In the genomic region with DNA sequence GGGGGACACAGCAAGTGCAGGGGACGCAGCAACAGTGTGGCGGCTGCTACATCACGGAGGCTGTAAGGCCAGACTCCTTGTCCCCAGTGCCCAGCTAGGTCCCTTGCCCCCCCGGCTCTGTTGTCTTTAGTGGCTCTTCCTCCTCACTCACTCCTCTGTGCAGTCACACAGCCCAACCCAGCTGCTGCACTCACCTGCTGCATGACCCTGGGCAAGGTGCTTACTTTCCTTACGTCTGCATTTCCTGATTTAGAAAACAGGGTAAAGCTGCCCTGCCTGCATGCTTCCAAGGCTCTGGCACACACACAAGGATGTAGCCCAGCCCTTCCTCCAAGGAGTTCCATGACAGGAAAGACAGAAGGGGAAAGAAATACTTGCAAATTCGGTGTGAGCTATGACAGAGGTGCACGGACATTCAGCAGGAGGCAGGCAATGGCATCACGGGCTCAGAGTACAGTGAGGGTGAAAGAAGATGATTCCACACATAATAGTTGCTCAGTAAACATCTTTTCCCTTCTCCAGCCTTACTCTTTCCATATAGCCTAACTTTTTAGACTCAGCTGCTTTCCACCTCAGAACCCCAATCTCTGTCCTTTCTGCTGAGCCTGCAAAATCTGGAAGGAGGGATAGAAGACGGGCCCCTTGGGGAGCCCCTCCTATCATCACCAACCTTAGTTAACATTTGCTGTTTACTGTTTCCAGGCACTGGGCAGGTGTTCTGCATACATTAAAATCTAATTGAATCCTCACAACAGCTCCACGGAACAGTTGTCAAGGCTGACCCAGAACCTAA, we compare ENCODE assay signal across 24 cellular contexts.
"Had no signal": no experiment of that assay in that cellular context is flagged by ENCODE, and none has a peak within 500 bp of the region (broad histone marks: within the 10 kb centered on the region; RNA-seq: fewer than 3 reads in every experiment).

No MANE protein-coding gene starts in this region.

- H3K4me1 Mint-ChIP-seq: immature natural killer cell had no signal

- DNase-seq: activated CD4-positive, alpha-beta T cell treated with anti-CD3 and anti-CD28 coated beads, Interleukin-2, amount 50 U/mL, for 4 hours; activated CD8-positive, alpha-beta memory T cell treated with anti-CD3 and anti-CD28 coated beads for 24 hours; activated CD8-positive, alpha-beta memory T cell treated with anti-CD3 and anti-CD28 coated beads, Interleukin-2, amount 50 U/mL, for 4 hours; activated T-cell treated with anti-CD3 and anti-CD28 coated beads, Interleukin-2, amount 50 U/mL, for 24 hours; adrenal gland; brain microvascular endothelial cell; caudate nucleus; dermis blood vessel endothelial cell; effector CD8-positive, alpha-beta T cell; erythroblast; foreskin keratinocyte; immature natural killer cell; midbrain; sigmoid colon; stimulated activated CD4-positive, alpha-beta T cell treated with anti-CD3 and anti-CD28 coated beads, Interleukin-4, amount 100 ng/mL, for 1 hour; stimulated activated naive CD4-positive, alpha-beta T cell; T-helper 9 cell; upper lobe of right lung had no signal

- H3K36me3 ChIP-seq: adrenal gland, ascending aorta, brain microvascular endothelial cell, left lung, sigmoid colon, upper lobe of right lung had no signal

- H3K27ac ChIP-seq: adrenal gland, ascending aorta, brain microvascular endothelial cell, foreskin keratinocyte, hepatocyte, left lung, sigmoid colon, upper lobe of right lung had no signal

- H3K9me3 Mint-ChIP-seq: activated naive CD4-positive, alpha-beta T cell treated with anti-CD3 and anti-CD28 coated beads, Interleukin-2, amount 50 U/mL, for 72 hours; activated T-cell treated with anti-CD3 and anti-CD28 coated beads, Interleukin-2, amount 50 U/mL, for 24 hours; activated T-helper 17 cell treated with anti-CD3 and anti-CD28 coated beads, Interleukin-2, amount 50 U/mL, for 72 hours; WTC11 had no signal

- ATAC-seq: activated naive CD4-positive, alpha-beta T cell treated with anti-CD3 and anti-CD28 coated beads, Interleukin-2, amount 50 U/mL, for 72 hours; activated T-helper 17 cell treated with anti-CD3 and anti-CD28 coated beads, Interleukin-2, amount 50 U/mL, for 72 hours; foreskin keratinocyte; left lung; upper lobe of right lung; WTC11 had no signal

- H3K4me1 ChIP-seq: adrenal gland, ascending aorta, foreskin keratinocyte, left lung, sigmoid colon, upper lobe of right lung had no signal

- H3K27me3 ChIP-seq: adrenal gland, ascending aorta had no signal

- H3K27ac Mint-ChIP-seq: activated naive CD4-positive, alpha-beta T cell treated with anti-CD3 and anti-CD28 coated beads, Interleukin-2, amount 50 U/mL, for 72 hours; activated T-cell treated with anti-CD3 and anti-CD28 coated beads, Interleukin-2, amount 50 U/mL, for 24 hours; activated T-helper 17 cell treated with anti-CD3 and anti-CD28 coated beads, Interleukin-2, amount 50 U/mL, for 72 hours; immature natural killer cell; WTC11 had no signal

- H3K4me3 Mint-ChIP-seq: activated T-cell treated with anti-CD3 and anti-CD28 coated beads, Interleukin-2, amount 50 U/mL, for 24 hours; activated T-helper 17 cell treated with anti-CD3 and anti-CD28 coated beads, Interleukin-2, amount 50 U/mL, for 72 hours; immature natural killer cell; WTC11 had no signal

- H3K36me3 Mint-ChIP-seq: activated naive CD4-positive, alpha-beta T cell treated with anti-CD3 and anti-CD28 coated beads, Interleukin-2, amount 50 U/mL, for 72 hours; immature natural killer cell; WTC11 had no signal

- H3K4me3 ChIP-seq: adrenal gland, ascending aorta, hepatocyte, left lung, sigmoid colon, upper lobe of right lung had no signal

- H3K9me3 ChIP-seq: adrenal gland, ascending aorta, left lung, sigmoid colon, upper lobe of right lung had no signal
